24 cellular contexts compared by ENCODE assay signal in genomic region chr14:74265312-74265965, GRCh38. TPM values are rescaled to one million over a fixed set of nuclear protein-coding genes. Genes with fewer than 3 reads are reported as not detected.
DNase-seq lines count a peak whose midpoint lies in the region; ATAC-seq, FAIRE-seq and TF ChIP-seq lines count a peak whose summit lies in the region.
"Had no signal": no experiment of that assay in that cellular context is flagged by ENCODE, and none has a peak within 500 bp of the region (broad histone marks: within the 10 kb centered on the region; RNA-seq: fewer than 3 reads in every experiment).

No MANE protein-coding gene starts in this region.

- POLR2A ChIA-PET in H1 (lab: Charles Lee; ENCODE audit: partially characterized antibody) = interaction anchor here (1.0 to 6.9 kb wide), 3 partner anchors 9 to 17 kb away, joined by 4 to 40 read pairs (median 4); no protein-coding TSS in a partner anchor

- no peaks in the 10 kb centered on the region for H3K23me2 ChIP-seq in H1 (ENCODE audit: low read depth, low read length)

- H3K36me3 ChIP-seq in H1 (ENCODE audit: control insufficient read depth in 2 of 4, insufficient read depth in 4 of 4, low read length in 3 of 4) = no peaks in the 10 kb centered on the region
- H3K36me3 ChIP-seq in small intestine (ENCODE audit: control insufficient read depth in 2 of 2, insufficient read depth in 2 of 2, low read length in 2 of 2) = no peaks in the 10 kb centered on the region
- H3K36me3 ChIP-seq: BLaER1, HAP-1 had no signal

- no peak overlapping the region for H2BK12ac ChIP-seq in H1 (ENCODE audit: low read depth, low read length)

- no peak overlapping the region for H3K4ac ChIP-seq in H1 (replicated peaks; ENCODE audit: insufficient read length, low read depth, low read length)

- intact Hi-C loops in natural killer cell (cut with micrococcal nuclease) = no loop called here

- no peaks in the 10 kb centered on the region for H3K79me2 ChIP-seq in H1 (ENCODE audit: control insufficient read depth in 1 of 2, insufficient read depth in 2 of 2, low read length in 2 of 2)

- peaks cover 30% of the 10 kb centered on the region for H3K27me3 Mint-ChIP-seq in nephron progenitor cell (ENCODE audit: low read depth, poor library complexity)
- H3K27me3 Mint-ChIP-seq in natural killer cell (ENCODE audit: low read depth in 2 of 2) = peaks cover 0 to 12% of the 10 kb centered on the region in 2 donors

- no peak overlapping the region for H2BK120ac ChIP-seq in H1 (replicated peaks; ENCODE audit: low read depth, low read length)

- TF ChIP-seq CTCF in H1 (IDR thresholded peaks at IDR 0.05; ENCODE audit: control extremely low read depth in 1 of 3, insufficient read depth in 1 of 3, low read depth in 1 of 3, low read length in 3 of 3) (no peak), nephron progenitor cell (IDR thresholded peaks at IDR 0.05) (no peak), natural killer cell (IDR thresholded peaks at IDR 0.05) (no peak)

- no peak overlapping the region for H3K27ac ChIP-seq in H1 (ENCODE audit: low read depth, low read length)
- H3K27ac ChIP-seq in small intestine (ENCODE audit: low read depth in 1 of 2, low read length in 1 of 2) = no peak overlapping the region
- H3K27ac ChIP-seq: BLaER1, HL-60 had no signal

- no peak overlapping the region for H3K4me2 ChIP-seq in H1 (ENCODE audit: insufficient read depth in 1 of 2, low read depth in 2 of 2, low read length in 2 of 2)
- H3K4me2 ChIP-seq: BLaER1 had no signal

- H2BK5ac ChIP-seq in H1 (ENCODE audit: low read depth, low read length) = no peak overlapping the region

- H3K27ac Mint-ChIP-seq in nephron progenitor cell (peak overlapping the region; percentile 86), natural killer cell (no peak overlapping the region)
- H3K27ac Mint-ChIP-seq: CD8-positive, alpha-beta T cell had no signal

- no peak for ATAC-seq in natural killer cell
- ATAC-seq in GM18517 (IDR thresholded peaks at IDR 0.05; ENCODE audit: unreplicated experiment) = no peak
- ATAC-seq: CD8-positive, alpha-beta T cell had no signal

- no peaks in the 10 kb centered on the region for H3K79me1 ChIP-seq in H1 (ENCODE audit: low read depth, low read length)

- H3K9me3 ChIP-seq in H1 (ENCODE audit: insufficient read depth in 2 of 2, low read depth in 1 of 2, low read length in 1 of 2) (no peaks in the 10 kb centered on the region), small intestine (ENCODE audit: control insufficient read depth, low read depth) (no peaks in the 10 kb centered on the region)
- H3K9me3 ChIP-seq: BLaER1, HAP-1 had no signal

- no peak overlapping the region for H3K23ac ChIP-seq in H1 (ENCODE audit: insufficient read length)

- no peak overlapping the region for H2BK15ac ChIP-seq in H1 (ENCODE audit: low read length)

- no peak overlapping the region for H3K14ac ChIP-seq in H1 (ENCODE audit: insufficient read length)

- H2AK5ac ChIP-seq in H1 (ENCODE audit: low read depth, low read length) = no peak overlapping the region

- H3K4me1 Mint-ChIP-seq in nephron progenitor cell = peaks cover 9% of the 10 kb centered on the region
- no peaks in the 10 kb centered on the region for H3K4me1 Mint-ChIP-seq in natural killer cell

- H3K56ac ChIP-seq in H1 (replicated peaks; ENCODE audit: insufficient read length, low read depth, low read length) = no peak overlapping the region

- WGBS in H1 (ENCODE audit: extremely low coverage in 1 of 2, insufficient coverage in 1 of 2, insufficient read length in 1 of 2, insufficient replicate concordance in 2 of 2, low coverage in 1 of 2, low lambda C conversion rate in 2 of 2, missing lambda C conversion rate in 1 of 2), 2 experiments = 89% methylated on average over 13 of the region's 13 CpGs; no CpG with 5 or more reads in 1 of the 2 experiments
- WGBS in small intestine, 3 donors = 49 to 65% (median 58%) methylated on average over 13 of the region's 13 CpGs

- no peak overlapping the region for H4K8ac ChIP-seq in H1 (ENCODE audit: extremely low read depth, insufficient read depth, low read length)

- H3K9me3 Mint-ChIP-seq in nephron progenitor cell (no peaks in the 10 kb centered on the region), natural killer cell (no peaks in the 10 kb centered on the region)
- H3K9me3 Mint-ChIP-seq: CD8-positive, alpha-beta T cell had no signal

- H3K4me3 ChIP-seq in H1 (ENCODE audit: extremely low read depth in 1 of 4, insufficient read depth in 2 of 4, low read depth in 3 of 4, low read length in 4 of 4) = no peak overlapping the region
- no peak overlapping the region for H3K4me3 ChIP-seq in small intestine (ENCODE audit: low read depth in 1 of 2, low read length in 2 of 2)
- H3K4me3 ChIP-seq: BLaER1, HAP-1 had no signal

- peak; percentile 47 for DNase-seq in ELF-1 (ENCODE audit: low read depth, low spot score)
- DNase-seq in NCI-H524 (lab: John Stamatoyannopoulos, UW) = peak; percentile 80 to 91
- DNase-seq in H1 (ENCODE audit: low read depth in 1 of 2, low spot score in 2 of 2) = no peak
- DNase-seq in nephron progenitor cell = no peak
- DNase-seq in natural killer cell = no peak
- DNase-seq in activated CD4-positive, alpha-beta T cell treated with anti-CD3 and anti-CD28 coated beads for 4 hours = no peak
- DNase-seq in small intestine = no peak
- DNase-seq: CD8-positive, alpha-beta T cell; DMS53; EL; KG1; NCI-H1092 treated with DMSO at 0.1 percent for 48 hours; NCI-H1436 treated with DMSO at 0.1 percent for 48 hours; NCI-H1930; NCI-H2227 treated with DMSO at 0.1 percent for 48 hours; NCI-H510A; Right ventricle myocardium superior; SW 1271 had no signal

- no peak for TF ChIP-seq EP300 in H1 (IDR thresholded peaks at IDR 0.05; ENCODE audit: borderline replicate concordance in 1 of 2, low read depth in 2 of 2, low read length in 2 of 2)

- H2BK20ac ChIP-seq in H1 (ENCODE audit: low read length) = no peak overlapping the region

- no peaks in the 10 kb centered on the region for H4K20me1 ChIP-seq in H1 (replicated peaks in 1 of 2; ENCODE audit: control insufficient read depth in 1 of 2, insufficient read depth in 2 of 2, low read length in 2 of 2)
- H4K20me1 ChIP-seq: BLaER1 had no signal

- CTCF ChIA-PET in H1 (lab: Charles Lee; ENCODE audit: partially characterized antibody) = interaction anchor here (1.3 to 2.4 kb wide), 3 partner anchors 9 to 58 kb away, joined by 3 to 10 read pairs (median 6); no protein-coding TSS in a partner anchor

- H3K36me3 Mint-ChIP-seq in nephron progenitor cell (ENCODE audit: low read depth) (no peaks in the 10 kb centered on the region), natural killer cell (no peaks in the 10 kb centered on the region)
- H3K36me3 Mint-ChIP-seq: CD8-positive, alpha-beta T cell had no signal

- TF ChIP-seq POLR2A in H1 (IDR thresholded peaks at IDR 0.05; ENCODE audit: control extremely low read depth in 1 of 2, low read depth in 2 of 2, low read length in 2 of 2) = no peak

- FAIRE-seq in H1 (lab: Jason Lieb, UNC) = no peak
- FAIRE-seq in small intestine (lab: Jason Lieb, UNC) = no peak

- no peak overlapping the region for H4K5ac ChIP-seq in H1 (ENCODE audit: insufficient read length, low read depth, low read length)

- no peak overlapping the region for H4K91ac ChIP-seq in H1 (replicated peaks; ENCODE audit: insufficient read length, low read length)

- no peak for TF ChIP-seq RAD21 in H1 (IDR thresholded peaks at IDR 0.05 in 1 of 2, conservative IDR thresholded peaks at IDR 0.05 in 1 of 2; ENCODE audit: low read depth in 2 of 2, low read length in 2 of 2)

- H3K4me1 ChIP-seq in H1 (replicated peaks in 1 of 4; ENCODE audit: control insufficient read depth in 3 of 4, insufficient read depth in 4 of 4, low read length in 3 of 4) (peaks cover 0 to 3% (median 1%) of the 10 kb centered on the region in 4 experiments; a peak in 2 of 7 replicates), small intestine (ENCODE audit: control insufficient read depth in 2 of 2, insufficient read depth in 1 of 2, low read depth in 1 of 2, low read length in 1 of 2) (no peaks in the 10 kb centered on the region)
- H3K4me1 ChIP-seq: BLaER1, HAP-1 had no signal

- peak overlapping the region; percentile 79 for H2AFZ ChIP-seq in H1 (ENCODE audit: low read length)

- H3K4me3 Mint-ChIP-seq in nephron progenitor cell (no peak overlapping the region), natural killer cell (no peak overlapping the region)
- H3K4me3 Mint-ChIP-seq: CD8-positive, alpha-beta T cell had no signal

- H3K18ac ChIP-seq in H1 (ENCODE audit: extremely low read depth, low read length) = no peak overlapping the region

- no peak overlapping the region for H3K9ac ChIP-seq in H1 (replicated peaks in 1 of 4; ENCODE audit: extremely low read depth in 1 of 4, low read depth in 3 of 4, low read length in 3 of 4)
- H3K9ac ChIP-seq: BLaER1 had no signal

- H3K27me3 ChIP-seq in H1 (replicated peaks in 1 of 4; ENCODE audit: control insufficient read depth in 3 of 4, extremely low read depth in 1 of 4, insufficient read depth in 3 of 4, low read length in 3 of 4) (no peaks in the 10 kb centered on the region; a peak in 1 of 7 replicates), small intestine (ENCODE audit: control insufficient read depth in 2 of 2, insufficient read depth in 2 of 2, low read length in 2 of 2) (peaks cover 0 to 5% of the 10 kb centered on the region in 2 donors)

TF ChIP-seq in H1, 55 proteins besides CTCF, POLR2A, EP300 and RAD21 (continues in another document):
- TF ChIP-seq FOSL1 (IDR thresholded peaks at IDR 0.05; ENCODE audit: insufficient read depth, low read depth, low read length) = no peak

RNA-seq across cellular contexts. Expression of gene VSX2, which starts 26.2 kb away (rescaled TPM):
- total RNA-seq in H1 (2021; fragmentation: NEBNext Ultra II Directional; extraction: Animal tissue kit (Norgen Biotek cat#: 25700)) = 0.22 and 0.27 TPM in 2 replicates
- polyA plus RNA-seq in H1 (2011; rRNA removed) (0.08 and 0.24 TPM in 2 replicates), small intestine (not detected)
- polyA plus RNA-seq in H1 (2011; cell fraction: cytosol; rRNA removed) = 0.18 TPM
- polyA plus RNA-seq in H1 (2011; cell fraction: nucleus; rRNA removed) = 0.19 TPM
- 0.05 to 0.09 TPM in 2 of 4 replicates, not detected in the others for polyA plus RNA-seq in H1 (2012, experiment 1 of 2)
- 0.07 TPM for polyA plus RNA-seq in H1 (2012, experiment 2 of 2)
- polyA plus RNA-seq in H1 (2013, experiment 1 of 2) = 0.18 TPM
- polyA plus RNA-seq in H1 (2013, experiment 2 of 2) = 0.22 TPM
- polyA minus RNA-seq in H1 (2011; rRNA and poly(A)+ RNA removed) = 0.25 TPM in 1 of 2 replicates, not detected in the other
- polyA minus RNA-seq in H1 (2011; cell fraction: cytosol; rRNA and poly(A)+ RNA removed) = not detected
- polyA minus RNA-seq in H1 (2011; cell fraction: nucleus; rRNA and poly(A)+ RNA removed) = not detected
- total RNA-seq in natural killer cell = not detected
- total RNA-seq: CD8-positive, alpha-beta T cell; HT-29; Right ventricle myocardium superior; SK-MEL-5 had no signal

RNA-seq across cellular contexts. Expression of gene ABCD4, which starts 37.3 kb away (rescaled TPM):
- total RNA-seq in H1 (2021; fragmentation: NEBNext Ultra II Directional; extraction: Animal tissue kit (Norgen Biotek cat#: 25700)) = 84.8 and 97.7 TPM in 2 replicates
- 47.9 and 99.4 TPM in 2 replicates for polyA plus RNA-seq in H1 (2011; rRNA removed)
- polyA plus RNA-seq in H1 (2011; cell fraction: cytosol; rRNA removed) = 76.0 TPM
- polyA plus RNA-seq in H1 (2011; cell fraction: nucleus; rRNA removed) = 316 TPM
- 74.1 to 103 TPM (median 94.9 TPM) in 4 replicates for polyA plus RNA-seq in H1 (2012, experiment 1 of 2)
- 58.2 TPM for polyA plus RNA-seq in H1 (2012, experiment 2 of 2)
- 46.2 TPM for polyA plus RNA-seq in H1 (2013, experiment 1 of 2)
- 40.9 TPM for polyA plus RNA-seq in H1 (2013, experiment 2 of 2)
- 60.8 and 99.4 TPM in 2 replicates for polyA minus RNA-seq in H1 (2011; rRNA and poly(A)+ RNA removed)
- 44.9 TPM for polyA minus RNA-seq in H1 (2011; cell fraction: cytosol; rRNA and poly(A)+ RNA removed)
- 124 TPM for polyA minus RNA-seq in H1 (2011; cell fraction: nucleus; rRNA and poly(A)+ RNA removed)
- total RNA-seq in natural killer cell = 10 to 100 TPM; 78.3 to 99.6 (median 92.8) TPM
- 10 to 100 TPM; 31.1 to 58.8 (median 44.5) TPM for polyA plus RNA-seq in small intestine

Comparison
In these comparisons a context has a peak if more than half of its experiments do, and no peak if none do; other contexts are left out.
1. DNase-seq: peak in ELF-1 (single experiment) and NCI-H524 (2 of 2); none in H1 (0 of 2), nephron progenitor cell (single experiment), natural killer cell (single experiment), activated CD4-positive, alpha-beta T cell treated with anti-CD3 and anti-CD28 coated beads for 4 hours (0 of 2) and small intestine (single experiment).